Comparison of ENCODE assay signal across 17 cellular contexts in the genomic region with DNA sequence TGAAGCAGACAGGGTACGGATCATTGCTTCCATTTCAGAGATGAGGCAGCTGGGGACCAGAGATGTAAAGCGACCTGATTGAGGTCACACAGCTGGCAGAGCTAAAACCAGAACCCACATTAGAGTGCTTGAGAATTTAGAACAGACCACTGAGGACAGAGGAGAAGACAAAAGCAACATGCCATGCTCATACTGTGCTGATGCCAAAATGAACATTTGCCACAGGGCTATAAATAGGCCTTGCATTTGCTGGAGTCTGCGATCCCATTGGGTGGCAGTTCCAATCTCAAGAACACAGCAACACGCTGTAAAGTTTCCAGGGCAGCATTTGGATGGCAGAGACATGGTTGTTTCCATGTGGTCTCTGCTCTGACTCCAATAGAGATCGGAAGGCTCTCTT.
"Had no signal": no experiment of that assay in that cellular context is flagged by ENCODE, and none has a peak within 500 bp of the region (broad histone marks: within the 10 kb centered on the region; RNA-seq: fewer than 3 reads in every experiment).

No MANE protein-coding gene starts in this region.

- H3K27me3 ChIP-seq: transverse colon had no signal

- H3K36me3 ChIP-seq: transverse colon had no signal

- H3K4me1 ChIP-seq: transverse colon had no signal

- H3K9me3 ChIP-seq: transverse colon had no signal

- H3K4me3 ChIP-seq: skin epidermis, transverse colon had no signal

- DNase-seq: activated CD4-positive, alpha-beta T cell treated with anti-CD3 and anti-CD28 coated beads for 48 hours; activated CD8-positive, alpha-beta T cell treated with anti-CD3 and anti-CD28 coated beads for 36 hours; activated effector memory CD4-positive, alpha-beta T cell treated with Interleukin-2 at 50 U/mL for 16 hours; activated naive CD4-positive, alpha-beta T cell treated with anti-CD3 and anti-CD28 coated beads, Interleukin-2, amount 50 U/mL, for 16 hours; activated T-cell treated with anti-CD3 and anti-CD28 coated beads, Interleukin-2, amount 50 U/mL, for 4 hours; effector memory CD8-positive, alpha-beta T cell; foreskin melanocyte; mammary epithelial cell; natural killer cell; retina; stimulated activated CD4-positive, alpha-beta T cell treated with anti-CD3 and anti-CD28 coated beads, Interleukin-15, amount 100 ng/mL, for 24 hours; stimulated activated CD4-positive, alpha-beta T cell treated with anti-CD3 and anti-CD28 coated beads, Interleukin-4, amount 100 ng/mL, for 24 hours; stimulated activated naive CD4-positive, alpha-beta T cell; T-helper 2 cell; transverse colon had no signal

- H3K27ac ChIP-seq: skin epidermis, transverse colon had no signal

- ATAC-seq: activated CD8-positive, alpha-beta T cell treated with anti-CD3 and anti-CD28 coated beads for 36 hours; activated T-cell treated with anti-CD3 and anti-CD28 coated beads, Interleukin-2, amount 50 U/mL, for 4 hours; effector memory CD8-positive, alpha-beta T cell; natural killer cell; WTC11 had no signal
